In genomic region chr20:8305449-8305978, GRCh38 we compare ENCODE assay signal across 8 cellular contexts.
DNase-seq lines count a peak whose midpoint lies in the region; ATAC-seq and TF ChIP-seq lines count a peak whose summit lies in the region.

No MANE protein-coding gene starts in this region.

- intact Hi-C loops in gastrocnemius medialis (cut with DNase I; ENCODE audit: low total_unique reads), result loop anchor here (2.0 kb wide), 1 partner anchor 173 kb away; the partner anchor contains the start of gene PLCB1

- no peak overlapping the region for H3K4me3 Mint-ChIP-seq in CD4-positive, CD25-positive, alpha-beta regulatory T cell

- TF ChIP-seq CTCF in gastroesophageal sphincter (IDR thresholded peaks at IDR 0.05) (peak in 3 of 4 experiments; percentile 49 to 60 (median 54)), gastrocnemius medialis (IDR thresholded peaks at IDR 0.05 in 4 of 5, conservative IDR thresholded peaks at IDR 0.05 in 1 of 5) (peak; percentile 17 to 67 (median 51))

- no peaks in the 10 kb centered on the region for H3K27me3 ChIP-seq in CD4-positive, CD25-positive, alpha-beta regulatory T cell (ENCODE audit: control insufficient read depth, insufficient read depth, low read length)
- H3K27me3 ChIP-seq in gastroesophageal sphincter (no peaks in the 10 kb centered on the region), gastrocnemius medialis (no peaks in the 10 kb centered on the region)

- WGBS in gastroesophageal sphincter (ENCODE audit: low coverage in 1 of 2), 2 donors, result 43 to 54% methylated on average over 6 to 8 of the region's 11 CpGs

- TF ChIP-seq EP300 in gastroesophageal sphincter (IDR thresholded peaks at IDR 0.05), result no peak

- H3K27ac Mint-ChIP-seq in CD4-positive, CD25-positive, alpha-beta regulatory T cell, result no peak overlapping the region

- ATAC-seq in CD4-positive, CD25-positive, alpha-beta regulatory T cell (ENCODE audit: low read depth in 2 of 2), result peak; percentile 60 to 73
- peak; percentile 95 for ATAC-seq in HG03175 (IDR thresholded peaks at IDR 0.05; ENCODE audit: unreplicated experiment)
- peak; percentile 33 for ATAC-seq in gastroesophageal sphincter
- peak in 1 of 2 donors; percentile 53 for ATAC-seq in gastrocnemius medialis

- peaks cover 0 to 3% (median 0%) of the 10 kb centered on the region in 7 donors for H3K9me3 Mint-ChIP-seq in CD4-positive, CD25-positive, alpha-beta regulatory T cell

- in situ Hi-C loops in gastrocnemius medialis (cut with MboI; ENCODE audit: low sequenced_read_pairs in 4 of 4), result no loop called here

- H3K4me1 Mint-ChIP-seq in CD4-positive, CD25-positive, alpha-beta regulatory T cell, result peaks cover 0 to 4% (median 0%) of the 10 kb centered on the region in 4 donors

- no peaks in the 10 kb centered on the region for H3K4me1 ChIP-seq in CD4-positive, CD25-positive, alpha-beta regulatory T cell (ENCODE audit: control insufficient read depth, insufficient read depth, low read length, poor library complexity, severe bottlenecking)
- peaks cover 4 to 86% (median 5%) of the 10 kb centered on the region in 3 donors for H3K4me1 ChIP-seq in gastroesophageal sphincter
- H3K4me1 ChIP-seq in gastrocnemius medialis, result peaks cover 28 to 30% of the 10 kb centered on the region in 2 donors

- H3K9me3 ChIP-seq in CD4-positive, CD25-positive, alpha-beta regulatory T cell (ENCODE audit: control insufficient read depth in 2 of 2, low read length in 2 of 2), result no peaks in the 10 kb centered on the region
- H3K9me3 ChIP-seq in gastroesophageal sphincter (no peaks in the 10 kb centered on the region), gastrocnemius medialis (no peaks in the 10 kb centered on the region)

- no peaks in the 10 kb centered on the region for H3K36me3 Mint-ChIP-seq in CD4-positive, CD25-positive, alpha-beta regulatory T cell

- no peak overlapping the region for H3K27ac ChIP-seq in CD4-positive, CD25-positive, alpha-beta regulatory T cell (ENCODE audit: insufficient read depth, low read length, poor library complexity, severe bottlenecking)
- H3K27ac ChIP-seq in gastroesophageal sphincter (peak overlapping the region in 3 of 4 donors; percentile 27 to 67 (median 63)), gastrocnemius medialis (no peak overlapping the region)

- no peak overlapping the region for H3K4me3 ChIP-seq in CD4-positive, CD25-positive, alpha-beta regulatory T cell (ENCODE audit: low read depth, low read length)
- no peak overlapping the region for H3K4me3 ChIP-seq in gastroesophageal sphincter
- H3K4me3 ChIP-seq in gastrocnemius medialis, result no peak overlapping the region

- peak; percentile 21 to 76 (median 40) for DNase-seq in CD4-positive, CD25-positive, alpha-beta regulatory T cell
- DNase-seq in GM19238 (ENCODE audit: insufficient read length, low spot score) (peak; percentile 11), NCI-H82 treated with DMSO at 0.1 percent for 48 hours (lab: John Stamatoyannopoulos, UW; ENCODE audit: unreplicated experiment) (peak; percentile 23), gastrocnemius medialis (peak; percentile 10 to 37), amygdala (lab: John Stamatoyannopoulos, UW) (no peak)
- peak; percentile 56 for DNase-seq in activated T-cell treated with anti-CD3 and anti-CD28 coated beads, Interleukin-2, amount 50 U/mL, for 1 hour

- TF ChIP-seq POLR2A in gastroesophageal sphincter (IDR thresholded peaks at IDR 0.05) (no peak), gastrocnemius medialis (IDR thresholded peaks at IDR 0.05) (no peak)

- H3K36me3 ChIP-seq in CD4-positive, CD25-positive, alpha-beta regulatory T cell (ENCODE audit: control insufficient read depth, insufficient read depth, low read length), result no peaks in the 10 kb centered on the region
- H3K36me3 ChIP-seq in gastroesophageal sphincter, result no peaks in the 10 kb centered on the region
- no peaks in the 10 kb centered on the region for H3K36me3 ChIP-seq in gastrocnemius medialis

- H3K27me3 Mint-ChIP-seq in CD4-positive, CD25-positive, alpha-beta regulatory T cell, result no peaks in the 10 kb centered on the region

Comparison
In these comparisons a context has a peak if more than half of its experiments do, and no peak if none do; other contexts are left out.
1. DNase-seq: peak in CD4-positive, CD25-positive, alpha-beta regulatory T cell (3 of 3), GM19238 (single experiment), NCI-H82 treated with DMSO at 0.1 percent for 48 hours (single experiment), activated T-cell treated with anti-CD3 and anti-CD28 coated beads, Interleukin-2, amount 50 U/mL, for 1 hour (single experiment) and gastrocnemius medialis (2 of 2); none in amygdala (0 of 56).
2. H3K27ac ChIP-seq: peak in gastroesophageal sphincter (3 of 4); none in CD4-positive, CD25-positive, alpha-beta regulatory T cell (single experiment) and gastrocnemius medialis (0 of 4).